18 cellular contexts compared by ENCODE assay signal in genomic region chr1:117611121-117611601, GRCh38. TPM values are rescaled to one million over a fixed set of nuclear protein-coding genes. Genes with fewer than 3 reads are reported as not detected.
A peak's percentile ranks its signal among the peaks of the same experiment; 100 is the strongest.
DNase-seq lines count a peak whose midpoint lies in the region; ATAC-seq, FAIRE-seq and TF ChIP-seq lines count a peak whose summit lies in the region.
"Had no signal": no experiment of that assay in that cellular context is flagged by ENCODE, and none has a peak within 500 bp of the region (broad histone marks: within the 10 kb centered on the region; RNA-seq: fewer than 3 reads in every experiment).

No MANE protein-coding gene starts in this region.

- no peak overlapping the region for H3K27ac ChIP-seq in CD4-positive, alpha-beta T cell (ENCODE audit: low read depth, low read length)
- peak overlapping the region; percentile 69 to 79 for H3K27ac ChIP-seq in mucosa of rectum (ENCODE audit: low read depth in 2 of 2, low read length in 2 of 2)
- H3K27ac ChIP-seq: foreskin keratinocyte, neural progenitor cell, SJSA1 had no signal

- ATAC-seq in CD4-positive, alpha-beta T cell (ENCODE audit: poor library complexity): no peak
- ATAC-seq in central memory CD8-positive, alpha-beta T cell (replicated peaks; ENCODE audit: extremely low read depth, poor library complexity, severe bottlenecking): no peak
- ATAC-seq in HG02884 (IDR thresholded peaks at IDR 0.05; ENCODE audit: unreplicated experiment): no peak
- no peak for ATAC-seq in GM21528 (IDR thresholded peaks at IDR 0.05; ENCODE audit: low FRiP score, unreplicated experiment)
- ATAC-seq: foreskin keratinocyte had no signal

- TF ChIP-seq POLR2A in NB4 (IDR thresholded peaks at IDR 0.05; ENCODE audit: extremely low read depth, insufficient read length): no peak
- no peak for TF ChIP-seq POLR2A in GM12891 (IDR thresholded peaks at IDR 0.05; ENCODE audit: low read depth, low read length)

- POLR2A ChIA-PET in CD4-positive, alpha-beta T cell (lab: Charles Lee): interaction anchor here (1.0 to 1.8 kb wide), 2 partner anchors 45 to 53 kb away, joined by 3 to 7 read pairs; no protein-coding TSS in a partner anchor

- H3K9me3 ChIP-seq in CD4-positive, alpha-beta T cell (ENCODE audit: control insufficient read depth, low read length): no peaks in the 10 kb centered on the region
- no peaks in the 10 kb centered on the region for H3K9me3 ChIP-seq in mucosa of rectum (ENCODE audit: control insufficient read depth in 2 of 2, low read length in 2 of 2)
- H3K9me3 ChIP-seq: SJSA1 had no signal

- no peak for DNase-seq in CD4-positive, alpha-beta T cell
- peak; percentile 28 for DNase-seq in NB4 (ENCODE audit: low read depth)
- DNase-seq in central memory CD8-positive, alpha-beta T cell (ENCODE audit: low spot score in 2 of 2): no peak
- no peak for DNase-seq in GM12891 (ENCODE audit: insufficient read length, low spot score)
- no peak for DNase-seq in COLO829 (ENCODE audit: low spot score)
- DNase-seq: activated CD4-positive, alpha-beta T cell treated with anti-CD3 and anti-CD28 coated beads, Interleukin-2, amount 10 ng/mL, durations not matched to agents 7 days and 5 days; CD8-positive, alpha-beta memory T cell; central memory CD4-positive, alpha-beta T cell; foreskin keratinocyte; NCI-H2029; NCI-H510A; T-helper 9 cell had no signal

- H3K27ac Mint-ChIP-seq in CD4-positive, alpha-beta T cell: no peak overlapping the region
- H3K27ac Mint-ChIP-seq in central memory CD8-positive, alpha-beta T cell (ENCODE audit: low read depth): no peak overlapping the region
- H3K27ac Mint-ChIP-seq: activated CD4-positive, alpha-beta T cell treated with anti-CD3 and anti-CD28 coated beads, Interleukin-2, amount 10 ng/mL, durations not matched to agents 7 days and 5 days; neural progenitor cell had no signal

- CTCF ChIA-PET in CD4-positive, alpha-beta T cell (lab: Charles Lee): interaction anchor here (1.6 kb wide), 1 partner anchor 63 kb away, joined by 7 read pairs; no protein-coding TSS in a partner anchor

- peaks cover 85% of the 10 kb centered on the region for H3K4me1 Mint-ChIP-seq in CD4-positive, alpha-beta T cell (ENCODE audit: low read depth)
- peaks cover 90% of the 10 kb centered on the region for H3K4me1 Mint-ChIP-seq in central memory CD8-positive, alpha-beta T cell

- intact Hi-C loops in CD4-positive, alpha-beta T cell (cut with DNase I, micrococcal nuclease): no loop called here

- peaks cover 67% of the 10 kb centered on the region for H3K36me3 Mint-ChIP-seq in CD4-positive, alpha-beta T cell (ENCODE audit: low read depth)
- peaks cover 47% of the 10 kb centered on the region for H3K36me3 Mint-ChIP-seq in central memory CD8-positive, alpha-beta T cell (ENCODE audit: insufficient read depth)
- H3K36me3 Mint-ChIP-seq: neural progenitor cell had no signal

- H3K27me3 Mint-ChIP-seq in CD4-positive, alpha-beta T cell: no peaks in the 10 kb centered on the region
- H3K27me3 Mint-ChIP-seq in central memory CD8-positive, alpha-beta T cell: no peaks in the 10 kb centered on the region
- H3K27me3 Mint-ChIP-seq: activated CD4-positive, alpha-beta T cell treated with anti-CD3 and anti-CD28 coated beads, Interleukin-2, amount 10 ng/mL, durations not matched to agents 7 days and 5 days had no signal

- no peaks in the 10 kb centered on the region for H3K27me3 ChIP-seq in CD4-positive, alpha-beta T cell (ENCODE audit: control insufficient read depth, insufficient read depth, low read length)
- no peaks in the 10 kb centered on the region for H3K27me3 ChIP-seq in mucosa of rectum (ENCODE audit: control insufficient read depth in 2 of 2, insufficient read depth in 2 of 2, low read length in 2 of 2)
- H3K27me3 ChIP-seq: SJSA1 had no signal

- H3K4me1 ChIP-seq in mucosa of rectum (ENCODE audit: control insufficient read depth in 2 of 2, insufficient read depth in 2 of 2, low read length in 2 of 2): peaks cover 50 to 68% of the 10 kb centered on the region in 2 donors

- peak overlapping the region; percentile 48 for H3K4me3 Mint-ChIP-seq in CD4-positive, alpha-beta T cell
- H3K4me3 Mint-ChIP-seq in central memory CD8-positive, alpha-beta T cell: peak overlapping the region; percentile 40
- H3K4me3 Mint-ChIP-seq: activated CD4-positive, alpha-beta T cell treated with anti-CD3 and anti-CD28 coated beads, Interleukin-2, amount 10 ng/mL, durations not matched to agents 7 days and 5 days; neural progenitor cell had no signal

- FAIRE-seq in GM12891 (lab: Jason Lieb, UNC): no peak

- no peaks in the 10 kb centered on the region for H3K36me3 ChIP-seq in mucosa of rectum (ENCODE audit: control insufficient read depth in 2 of 2, insufficient read depth in 2 of 2, low read length in 2 of 2)
- H3K36me3 ChIP-seq: neural progenitor cell, SJSA1 had no signal

- no peak overlapping the region for H3K9ac ChIP-seq in mucosa of rectum (ENCODE audit: low read depth in 1 of 2, low read length in 2 of 2)
- H3K9ac ChIP-seq: neural progenitor cell had no signal

- H3K9me3 Mint-ChIP-seq in CD4-positive, alpha-beta T cell: no peaks in the 10 kb centered on the region
- no peaks in the 10 kb centered on the region for H3K9me3 Mint-ChIP-seq in central memory CD8-positive, alpha-beta T cell
- H3K9me3 Mint-ChIP-seq: activated CD4-positive, alpha-beta T cell treated with anti-CD3 and anti-CD28 coated beads, Interleukin-2, amount 10 ng/mL, durations not matched to agents 7 days and 5 days; CD8-positive, alpha-beta memory T cell; neural progenitor cell had no signal

- H3K4me3 ChIP-seq in NB4 (ENCODE audit: low read depth, low read length): no peak overlapping the region
- peak overlapping the region; percentile 13 to 45 for H3K4me3 ChIP-seq in mucosa of rectum (ENCODE audit: low read length in 2 of 2)
- H3K4me3 ChIP-seq: lung, neural progenitor cell, SJSA1 had no signal

- no peak for TF ChIP-seq CTCF in CD4-positive, alpha-beta T cell (IDR thresholded peaks at IDR 0.05)
- TF ChIP-seq CTCF in NB4 (IDR thresholded peaks at IDR 0.05; ENCODE audit: low read depth, low read length): no peak

TF ChIP-seq in GM12891, 5 proteins besides CTCF, POLR2A, EP300 and RAD21:
- TF ChIP-seq SPI1 (IDR thresholded peaks at IDR 0.05; ENCODE audit: low read depth, low read length) (no peak), POLR2AphosphoS5 (IDR thresholded peaks at IDR 0.05; ENCODE audit: low read depth, low read length) (no peak), TAF1 (IDR thresholded peaks at IDR 0.05; ENCODE audit: low read depth, low read length) (no peak), PAX5 (IDR thresholded peaks at IDR 0.05; ENCODE audit: insufficient read depth, low read length, severe bottlenecking) (no peak), POU2F2 (IDR thresholded peaks at IDR 0.05; ENCODE audit: low read depth, low read length) (no peak)

RNA-seq across cellular contexts. Expression of gene TENT5C, which starts 5.3 kb away (rescaled TPM):
- total RNA-seq in CD4-positive, alpha-beta T cell: 100 to 1,000 TPM; 122 to 123 TPM
- polyA plus RNA-seq in GM12891 (2012; ENCODE audit: low read depth, missing spikeins): 0.87 TPM
